Comparison of ENCODE assay signal across 10 cellular contexts in genomic region chr1:47996060-47996405, GRCh38. TPM values are rescaled to one million over a fixed set of nuclear protein-coding genes. Genes with fewer than 3 reads are reported as not detected.
DNase-seq lines count a peak whose midpoint lies in the region; ATAC-seq and TF ChIP-seq lines count a peak whose summit lies in the region.
"Had no signal": no experiment of that assay in that cellular context is flagged by ENCODE, and none has a peak within 500 bp of the region (broad histone marks: within the 10 kb centered on the region; RNA-seq: fewer than 3 reads in every experiment).

No MANE protein-coding gene starts in this region.

- peak overlapping the region; percentile 79 for H3K4me3 Mint-ChIP-seq in activated naive CD4-positive, alpha-beta T cell treated with anti-CD3 and anti-CD28 coated beads, Interleukin-2, amount 50 U/mL, for 24 hours
- peak overlapping the region; percentile 72 for H3K4me3 Mint-ChIP-seq in mesothelial cell of epicardium

- H3K4me3 ChIP-seq in colonic mucosa (peak overlapping the region; percentile 51), transverse colon (peak overlapping the region in 3 of 4 donors; percentile 55 to 67 (median 57))
- H3K4me3 ChIP-seq: PC-9 had no signal

- ATAC-seq in GM21447 (IDR thresholded peaks at IDR 0.05; ENCODE audit: unreplicated experiment): no peak

- TF ChIP-seq EP300 in transverse colon (IDR thresholded peaks at IDR 0.05; ENCODE audit: low read depth): no peak

- intact Hi-C loops in colonic mucosa (cut with DNase I): loop anchor here (5.0 kb wide), 2 partner anchors 66 to 206 kb away; no protein-coding TSS in a partner anchor
- intact Hi-C loops in transverse colon (cut with DNase I; ENCODE audit: low total_unique reads): no loop called here

- no peaks in the 10 kb centered on the region for H3K36me3 Mint-ChIP-seq in activated naive CD4-positive, alpha-beta T cell treated with anti-CD3 and anti-CD28 coated beads, Interleukin-2, amount 50 U/mL, for 24 hours
- no peaks in the 10 kb centered on the region for H3K36me3 Mint-ChIP-seq in mesothelial cell of epicardium

- peaks cover 9% of the 10 kb centered on the region for H3K27me3 ChIP-seq in colonic mucosa
- peaks cover 33% of the 10 kb centered on the region for H3K27me3 ChIP-seq in transverse colon

- 56 to 62% methylated on average over 7 of the region's 7 CpGs for WGBS in transverse colon (ENCODE audit: low coverage in 1 of 2), 2 donors

- peak overlapping the region in 1 of 2 donors; percentile 78 for H3K9ac ChIP-seq in colonic mucosa (ENCODE audit: low read depth in 2 of 2, low read length in 2 of 2)

- H3K36me3 ChIP-seq in colonic mucosa (no peaks in the 10 kb centered on the region), transverse colon (no peaks in the 10 kb centered on the region)

- TF ChIP-seq CTCF in colonic mucosa (IDR thresholded peaks at IDR 0.05) (no peak), mesothelial cell of epicardium (IDR thresholded peaks at IDR 0.05; ENCODE audit: unreplicated experiment) (no peak), transverse colon (IDR thresholded peaks at IDR 0.05) (no peak)

- H3K4me1 Mint-ChIP-seq in activated naive CD4-positive, alpha-beta T cell treated with anti-CD3 and anti-CD28 coated beads, Interleukin-2, amount 50 U/mL, for 24 hours: peaks cover 8% of the 10 kb centered on the region
- peaks cover 38% of the 10 kb centered on the region for H3K4me1 Mint-ChIP-seq in mesothelial cell of epicardium

- TF ChIP-seq POLR2A in transverse colon (IDR thresholded peaks at IDR 0.05): no peak

- H3K27ac Mint-ChIP-seq in activated naive CD4-positive, alpha-beta T cell treated with anti-CD3 and anti-CD28 coated beads, Interleukin-2, amount 50 U/mL, for 24 hours: no peak overlapping the region
- H3K27ac Mint-ChIP-seq in mesothelial cell of epicardium: peak overlapping the region; percentile 1

- H3K9me3 ChIP-seq in colonic mucosa (no peaks in the 10 kb centered on the region), transverse colon (no peaks in the 10 kb centered on the region)

- in situ Hi-C loops in transverse colon (cut with MboI; ENCODE audit: low pct_ligation_motif_present in 1 of 4, low pct_unique_long_range_greater_than_20kb in 1 of 4, low sequenced_read_pairs in 3 of 4): no loop called here

- DNase-seq in activated naive CD4-positive, alpha-beta T cell treated with anti-CD3 and anti-CD28 coated beads, Interleukin-2, amount 50 U/mL, for 16 hours: no peak
- DNase-seq in colonic mucosa (no peak), mesothelial cell of epicardium (ENCODE audit: low spot score in 2 of 2, unreplicated experiment in 2 of 2) (no peak), transverse colon (no peak), SW480 (ENCODE audit: low spot score) (no peak), islet precursor cell (no peak)
- DNase-seq: PC-9 had no signal

- no peak overlapping the region for H3K27ac ChIP-seq in colonic mucosa
- peak overlapping the region; percentile 50 to 73 (median 66) for H3K27ac ChIP-seq in transverse colon
- H3K27ac ChIP-seq: epithelial cell of prostate, PC-9 had no signal

- H3K27me3 Mint-ChIP-seq in activated naive CD4-positive, alpha-beta T cell treated with anti-CD3 and anti-CD28 coated beads, Interleukin-2, amount 50 U/mL, for 24 hours: peaks cover 42% of the 10 kb centered on the region
- H3K27me3 Mint-ChIP-seq in mesothelial cell of epicardium (ENCODE audit: low read depth): peaks cover 88% of the 10 kb centered on the region

- H3K9me3 Mint-ChIP-seq in activated naive CD4-positive, alpha-beta T cell treated with anti-CD3 and anti-CD28 coated beads, Interleukin-2, amount 50 U/mL, for 24 hours: no peaks in the 10 kb centered on the region
- H3K9me3 Mint-ChIP-seq in mesothelial cell of epicardium: no peaks in the 10 kb centered on the region

- H3K4me1 ChIP-seq in colonic mucosa (no peaks in the 10 kb centered on the region), transverse colon (peaks cover 0 to 10% (median 8%) of the 10 kb centered on the region in 4 donors)

RNA-seq across cellular contexts. Expression of gene TRABD2B, which starts 1.2 kb away (rescaled TPM):
- total RNA-seq in colonic mucosa (under 1 TPM; 0.42 to 0.77 TPM), mesothelial cell of epicardium (5.8 to 6.2 TPM (median 6.0 TPM) in 3 replicates), transverse colon (under 1 TPM in 3 of 4 donors, not detected in 1; 0.27 to 0.48 (median 0.37) TPM)
- total RNA-seq: PC-9 had no signal
